8 cellular contexts compared by ENCODE assay signal in the genomic region with DNA sequence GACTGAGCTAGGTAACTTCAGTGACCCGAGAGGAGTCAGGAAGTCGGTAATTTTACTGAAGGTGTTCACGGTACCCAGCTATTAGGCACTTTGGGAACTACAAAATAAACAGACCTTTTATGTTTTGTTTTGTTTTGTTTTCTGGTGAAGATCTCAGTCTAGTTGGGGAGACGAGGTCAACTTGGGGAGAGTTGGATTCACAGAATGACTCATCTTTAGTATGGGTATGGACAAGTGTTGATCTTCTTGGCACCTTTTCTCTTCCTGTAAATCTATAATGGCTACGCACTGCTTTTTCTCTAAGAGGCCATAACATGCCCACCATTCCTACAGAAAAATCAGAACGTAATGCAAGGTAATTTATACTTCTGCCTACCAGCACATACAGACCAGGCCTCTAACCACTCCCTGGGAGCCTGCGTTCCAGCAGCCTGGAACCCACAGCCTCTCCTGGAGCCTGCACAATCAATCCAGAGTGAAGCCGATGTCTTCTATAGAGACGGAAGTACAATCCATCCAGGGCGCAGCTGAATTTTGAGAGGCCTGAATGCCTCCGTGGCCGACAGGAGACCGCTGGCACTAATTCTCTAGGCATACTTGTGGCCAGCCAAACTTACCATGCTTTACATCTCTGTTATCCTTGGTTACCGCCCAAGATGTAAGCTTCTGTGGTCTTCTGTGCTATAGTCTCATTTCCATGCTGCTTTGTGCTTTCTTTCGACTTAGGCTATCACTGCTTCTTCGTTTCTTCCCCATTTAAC. TPM values are rescaled to one million over a fixed set of nuclear protein-coding genes. Genes with fewer than 3 reads are reported as not detected.
A peak's percentile ranks its signal among the peaks of the same experiment; 100 is the strongest.
DNase-seq lines count a peak whose midpoint lies in the region; ATAC-seq and TF ChIP-seq lines count a peak whose summit lies in the region.

No MANE protein-coding gene starts in this region.

- H3K36me3 Mint-ChIP-seq in activated naive CD4-positive, alpha-beta T cell treated with anti-CD3 and anti-CD28 coated beads, Interleukin-2, amount 50 U/mL, for 72 hours = peaks cover 22 to 28% of the 10 kb centered on the region in 2 donors

- DNase-seq in LoVo (ENCODE audit: low spot score) = peak; percentile 31
- peak in 1 of 2 donors; percentile 8 for DNase-seq in activated naive CD4-positive, alpha-beta T cell treated with anti-CD3 and anti-CD28 coated beads, Interleukin-2, amount 50 U/mL, for 72 hours (ENCODE audit: low spot score in 2 of 2)
- no peak for DNase-seq in heart left ventricle
- peak; percentile 23 for DNase-seq in renal cortical epithelial cell (ENCODE audit: low read depth)
- DNase-seq in NCI-H187 treated with DMSO at 0.1 percent for 48 hours (lab: John Stamatoyannopoulos, UW) = no peak
- DNase-seq in NCI-H2171 (lab: John Stamatoyannopoulos, UW) = no peak

- peak overlapping the region; percentile 24 for H3K27ac ChIP-seq in DOHH2 (ENCODE audit: low read depth, low read length)
- H3K27ac ChIP-seq in heart left ventricle = peak overlapping the region in 10 of 12 donors; percentile 80 to 90 (median 83)

- H3K4me3 ChIP-seq in DOHH2 (ENCODE audit: low read length) (peak overlapping the region; percentile 91), heart left ventricle (peak overlapping the region; percentile 47 to 96 (median 76))

- ATAC-seq in GM21576 (IDR thresholded peaks at IDR 0.05; ENCODE audit: unreplicated experiment) (peak; percentile 11), heart left ventricle (peak in 3 of 4 donors; percentile 17 to 31 (median 20))
- ATAC-seq in activated naive CD4-positive, alpha-beta T cell treated with anti-CD3 and anti-CD28 coated beads, Interleukin-2, amount 50 U/mL, for 72 hours = peak in 1 of 2 donors; percentile 65

- no peaks in the 10 kb centered on the region for H3K27me3 ChIP-seq in DOHH2 (ENCODE audit: control insufficient read depth, low read length)
- H3K27me3 ChIP-seq in heart left ventricle = no peaks in the 10 kb centered on the region

- no peaks in the 10 kb centered on the region for H3K9me3 Mint-ChIP-seq in activated naive CD4-positive, alpha-beta T cell treated with anti-CD3 and anti-CD28 coated beads, Interleukin-2, amount 50 U/mL, for 72 hours

- H3F3A ChIP-seq in DOHH2 (ENCODE audit: control insufficient read depth, insufficient read depth) = peaks cover 4% of the 10 kb centered on the region; the same call in 1 of the 2 replicates

- H3K4me1 ChIP-seq in DOHH2 (ENCODE audit: control insufficient read depth, low read length) (peaks cover 20% of the 10 kb centered on the region), heart left ventricle (peaks cover 4 to 42% (median 25%) of the 10 kb centered on the region in 12 donors)

- intact Hi-C loops in heart left ventricle (cut with DNase I) = loop anchor here in 9 of 10 donors (2.0 to 10.0 kb wide), 5 partner anchors 88 to 196 kb away; a partner anchor contains a TSS

- H3K9me2 ChIP-seq in DOHH2 (replicated peaks; ENCODE audit: control insufficient read depth, low read length) = no peaks in the 10 kb centered on the region

- TF ChIP-seq CTCF in DOHH2 (IDR thresholded peaks at IDR 0.05; ENCODE audit: low read depth, low read length, poor library complexity, severe bottlenecking) (no peak), heart left ventricle (IDR thresholded peaks at IDR 0.05) (no peak)

- TF ChIP-seq POLR2A in heart left ventricle (IDR thresholded peaks at IDR 0.05) = no peak

- H3K79me2 ChIP-seq in DOHH2 (ENCODE audit: control insufficient read depth, low read length) = peaks cover 74% of the 10 kb centered on the region

- H3K27ac Mint-ChIP-seq in activated naive CD4-positive, alpha-beta T cell treated with anti-CD3 and anti-CD28 coated beads, Interleukin-2, amount 50 U/mL, for 72 hours = peak overlapping the region; percentile 99

- H4K20me1 ChIP-seq in DOHH2 (ENCODE audit: control insufficient read depth, insufficient read depth, low read depth, low read length) = peaks cover 14% of the 10 kb centered on the region

- H3K4me2 ChIP-seq in DOHH2 (ENCODE audit: low read length) = peak overlapping the region; percentile 88

- WGBS in heart left ventricle, 4 donors = 11 to 13% (median 12%) methylated on average over 16 of the region's 16 CpGs

- H3K36me3 ChIP-seq in DOHH2 (ENCODE audit: control insufficient read depth, low read length) (peaks cover 26% of the 10 kb centered on the region), heart left ventricle (peaks cover 0 to 21% (median 11%) of the 10 kb centered on the region in 9 donors)

- H3K9me3 ChIP-seq in DOHH2 (ENCODE audit: control insufficient read depth, insufficient read depth, low read length) = no peaks in the 10 kb centered on the region
- H3K9me3 ChIP-seq in heart left ventricle = no peaks in the 10 kb centered on the region

RNA-seq across cellular contexts. Expression of a gene that starts 0.7 kb away (rescaled TPM):
- 10 to 100 TPM; 62.8 to 91.0 TPM for total RNA-seq in activated naive CD4-positive, alpha-beta T cell treated with anti-CD3 and anti-CD28 coated beads, Interleukin-2, amount 50 U/mL, for 72 hours
- 10 to 100 TPM; 25.5 to 41.1 (median 35.6) TPM for total RNA-seq in heart left ventricle
- 10 to 100 TPM; 21.4 to 35.6 TPM for polyA plus RNA-seq in heart left ventricle
- 106 and 109 TPM in 2 replicates for total RNA-seq in renal cortical epithelial cell

RNA-seq across cellular contexts. Expression of a gene that starts 0.8 kb away (rescaled TPM):
- 10 to 100 TPM; 66.1 to 99.4 TPM for total RNA-seq in activated naive CD4-positive, alpha-beta T cell treated with anti-CD3 and anti-CD28 coated beads, Interleukin-2, amount 50 U/mL, for 72 hours
- total RNA-seq in heart left ventricle = 10 to 100 TPM; 30.8 to 69.0 (median 56.2) TPM
- polyA plus RNA-seq in heart left ventricle = 10 to 100 TPM; 28.1 to 41.2 TPM
- 23.4 and 31.2 TPM in 2 replicates for total RNA-seq in renal cortical epithelial cell

Comparison
In these comparisons a context has a peak if more than half of its experiments do, and no peak if none do; other contexts are left out.
1. DNase-seq: peak in LoVo (single experiment) and renal cortical epithelial cell (single experiment); none in heart left ventricle (0 of 5), NCI-H187 treated with DMSO at 0.1 percent for 48 hours (single experiment) and NCI-H2171 (single experiment).